31 cellular contexts compared by ENCODE assay signal in genomic region chr2:223751012-223751411, GRCh38.
DNase-seq lines count a peak whose midpoint lies in the region; ATAC-seq, FAIRE-seq and TF ChIP-seq lines count a peak whose summit lies in the region.
"Had no signal": no experiment of that assay in that cellular context is flagged by ENCODE, and none has a peak within 500 bp of the region (broad histone marks: within the 10 kb centered on the region; RNA-seq: fewer than 3 reads in every experiment).

No MANE protein-coding gene starts in this region.

- no peaks in the 10 kb centered on the region for H3K9me3 ChIP-seq in astrocyte (ENCODE audit: insufficient read depth, low read depth, low read length)
- H3K9me3 ChIP-seq in osteoblast (ENCODE audit: low read depth, low read length), result no peaks in the 10 kb centered on the region
- H3K9me3 ChIP-seq in uterus, result no peaks in the 10 kb centered on the region
- H3K9me3 ChIP-seq: Caco-2, gastroesophageal sphincter, pancreas had no signal

- no peak overlapping the region for H3K9ac ChIP-seq in astrocyte (ENCODE audit: low read length)

- no peak overlapping the region for H3K27ac ChIP-seq in astrocyte (ENCODE audit: low read depth, low read length)
- H3K27ac ChIP-seq in osteoblast (ENCODE audit: low read depth, low read length), result no peak overlapping the region
- H3K27ac ChIP-seq in dorsolateral prefrontal cortex, result no peak overlapping the region
- no peak overlapping the region for H3K27ac ChIP-seq in uterus
- H3K27ac ChIP-seq: C4-2B, gastroesophageal sphincter, pancreas, PC-9, VCaP had no signal

- DNase-seq in AG08396 (ENCODE audit: low spot score) (peak; percentile 38), HCEC 1CT (peak; percentile 5), astrocyte (ENCODE audit: low read depth) (peak; percentile 34), osteoblast (ENCODE audit: insufficient read length, low spot score, missing footprints) (peak; percentile 72), dorsolateral prefrontal cortex (no peak), Right ventricle myocardium superior (no peak), uterus (no peak)
- DNase-seq: activated CD4-positive, alpha-beta T cell treated with anti-CD3 and anti-CD28 coated beads for 48 hours; activated T-cell treated with anti-CD3 and anti-CD28 coated beads for 4 hours; Caco-2; effector CD4-positive, alpha-beta T cell; hypothalamus; immature natural killer cell; KG1; NCI-H1105; NCI-H187; NCI-H2171 treated with DMSO at 0.1 percent for 48 hours; NCI-H524 treated with DMSO at 0.1 percent for 48 hours; pancreas; PC-9; stimulated activated naive CD4-positive, alpha-beta T cell treated with Interleukin-2 at 50 U/mL for 16 hours had no signal

- FAIRE-seq in astrocyte (lab: Jason Lieb, UNC), result peak; percentile 60
- FAIRE-seq: colon, pancreas had no signal

- H2AFZ ChIP-seq in astrocyte (ENCODE audit: low read depth, low read length) (no peak overlapping the region), osteoblast (ENCODE audit: low read length) (no peak overlapping the region)
- H2AFZ ChIP-seq: PC-9 had no signal

- no peaks in the 10 kb centered on the region for H3K27me3 Mint-ChIP-seq in astrocyte (ENCODE audit: low read depth, unreplicated experiment)

- no peaks in the 10 kb centered on the region for H3K79me2 ChIP-seq in astrocyte (ENCODE audit: insufficient read depth, low read length)
- no peaks in the 10 kb centered on the region for H3K79me2 ChIP-seq in osteoblast (ENCODE audit: insufficient read depth, low read length)

- peak overlapping the region; percentile 24 for H3K27ac Mint-ChIP-seq in astrocyte (ENCODE audit: unreplicated experiment)
- H3K27ac Mint-ChIP-seq: activated naive CD4-positive, alpha-beta T cell treated with anti-CD3 and anti-CD28 coated beads, Interleukin-2, amount 50 U/mL, for 72 hours; activated T-helper 2 cell treated with anti-CD3 and anti-CD28 coated beads, Interferon-gamma antibody, Interleukin-2, Interleukin-4, amounts not matched to agents 10 μg/mL and 5 μg/mL and 100 μg/mL, durations not matched to agents 14 hours and 24 hours and 36 hours; immature natural killer cell; memory B cell had no signal

- H3K4me1 ChIP-seq in astrocyte (ENCODE audit: insufficient read depth, low read length) (peaks cover 8% of the 10 kb centered on the region), osteoblast (ENCODE audit: insufficient read depth, low read length) (peaks cover 7% of the 10 kb centered on the region), uterus (no peaks in the 10 kb centered on the region)
- H3K4me1 ChIP-seq: gastroesophageal sphincter, pancreas had no signal

- no peak for ATAC-seq in Right ventricle myocardium superior (ENCODE audit: poor library complexity)
- ATAC-seq: activated naive CD4-positive, alpha-beta T cell treated with anti-CD3 and anti-CD28 coated beads, Interleukin-2, amount 50 U/mL, for 72 hours; gastroesophageal sphincter; left lobe of liver; pancreas; Right ventricle myocardium inferior had no signal

- peaks cover 4% of the 10 kb centered on the region for H3K4me1 Mint-ChIP-seq in astrocyte (ENCODE audit: low read depth, unreplicated experiment)
- H3K4me1 Mint-ChIP-seq: immature natural killer cell had no signal

- H3K36me3 Mint-ChIP-seq in astrocyte (ENCODE audit: low read depth, unreplicated experiment), result no peaks in the 10 kb centered on the region
- H3K36me3 Mint-ChIP-seq: activated naive CD4-positive, alpha-beta T cell treated with anti-CD3 and anti-CD28 coated beads, Interleukin-2, amount 50 U/mL, for 72 hours had no signal

- H3K27me3 ChIP-seq in astrocyte (ENCODE audit: insufficient read depth, low read length), result no peaks in the 10 kb centered on the region
- no peaks in the 10 kb centered on the region for H3K27me3 ChIP-seq in osteoblast (ENCODE audit: insufficient read depth, low read length)
- peaks cover 0 to 6% (median 0%) of the 10 kb centered on the region in 45 donors for H3K27me3 ChIP-seq in dorsolateral prefrontal cortex
- no peaks in the 10 kb centered on the region for H3K27me3 ChIP-seq in uterus

- no peaks in the 10 kb centered on the region for H3K36me3 ChIP-seq in astrocyte (ENCODE audit: insufficient read depth, low read length)
- no peaks in the 10 kb centered on the region for H3K36me3 ChIP-seq in osteoblast (ENCODE audit: insufficient read depth, low read length)
- no peaks in the 10 kb centered on the region for H3K36me3 ChIP-seq in uterus
- H3K36me3 ChIP-seq: gastroesophageal sphincter, pancreas had no signal

- TF ChIP-seq CTCF in astrocyte (IDR thresholded peaks at IDR 0.05; ENCODE audit: insufficient read depth, low read depth, low read length) (no peak), osteoblast (IDR thresholded peaks at IDR 0.05; ENCODE audit: extremely low read depth, low read depth, low read length) (no peak), dorsolateral prefrontal cortex (IDR thresholded peaks at IDR 0.05 in 54 of 56, conservative IDR thresholded peaks at IDR 0.05 in 2 of 56; ENCODE audit: low read depth in 1 of 56, partially characterized antibody in 56 of 56) (no peak), uterus (IDR thresholded peaks at IDR 0.05) (no peak)

- H4K20me1 ChIP-seq in astrocyte (ENCODE audit: insufficient read depth, low read length) (no peaks in the 10 kb centered on the region), osteoblast (ENCODE audit: insufficient read depth, low read length) (no peaks in the 10 kb centered on the region)

- peaks cover 2% of the 10 kb centered on the region for H3K9me3 Mint-ChIP-seq in astrocyte (ENCODE audit: unreplicated experiment)
- H3K9me3 Mint-ChIP-seq: activated naive CD4-positive, alpha-beta T cell treated with anti-CD3 and anti-CD28 coated beads, Interleukin-2, amount 50 U/mL, for 72 hours; activated T-helper 2 cell treated with anti-CD3 and anti-CD28 coated beads, Interferon-gamma antibody, Interleukin-2, Interleukin-4, amounts not matched to agents 10 μg/mL and 5 μg/mL and 100 μg/mL, durations not matched to agents 14 hours and 24 hours and 36 hours; immature natural killer cell had no signal

- TF ChIP-seq POLR2A in uterus (IDR thresholded peaks at IDR 0.05), result no peak

- H3K4me2 ChIP-seq in astrocyte (ENCODE audit: low read length), result peak overlapping the region; percentile 23
- H3K4me2 ChIP-seq in osteoblast (ENCODE audit: insufficient read depth, low read length), result peak overlapping the region; percentile 43
- H3K4me2 ChIP-seq: PC-9, smooth muscle cell had no signal

- no peak overlapping the region for H3K4me3 ChIP-seq in astrocyte (ENCODE audit: insufficient read depth, low read depth, low read length)
- H3K4me3 ChIP-seq in osteoblast (ENCODE audit: insufficient read depth, low read length), result no peak overlapping the region
- no peak overlapping the region for H3K4me3 ChIP-seq in dorsolateral prefrontal cortex
- H3K4me3 ChIP-seq in uterus, result no peak overlapping the region
- H3K4me3 ChIP-seq: gastroesophageal sphincter, pancreas, PC-9, smooth muscle cell had no signal

- intact Hi-C loops in dorsolateral prefrontal cortex (cut with DNase I), result no loop called here
- intact Hi-C loops in Right ventricle myocardium superior (cut with DNase I), result no loop called here
- intact Hi-C loops in uterus (cut with DNase I; ENCODE audit: low total_unique reads), result no loop called here

- no peak overlapping the region for H3K4me3 Mint-ChIP-seq in astrocyte (ENCODE audit: unreplicated experiment)
- H3K4me3 Mint-ChIP-seq: immature natural killer cell, memory B cell had no signal

Comparison
In these comparisons a context has a peak if more than half of its experiments do, and no peak if none do; other contexts are left out.
1. DNase-seq: peak in AG08396 (single experiment), HCEC 1CT (single experiment), astrocyte (single experiment) and osteoblast (single experiment); none in dorsolateral prefrontal cortex (0 of 10), Right ventricle myocardium superior (single experiment) and uterus (0 of 2).